Comparison of ENCODE assay signal across 31 cellular contexts in the genomic region with DNA sequence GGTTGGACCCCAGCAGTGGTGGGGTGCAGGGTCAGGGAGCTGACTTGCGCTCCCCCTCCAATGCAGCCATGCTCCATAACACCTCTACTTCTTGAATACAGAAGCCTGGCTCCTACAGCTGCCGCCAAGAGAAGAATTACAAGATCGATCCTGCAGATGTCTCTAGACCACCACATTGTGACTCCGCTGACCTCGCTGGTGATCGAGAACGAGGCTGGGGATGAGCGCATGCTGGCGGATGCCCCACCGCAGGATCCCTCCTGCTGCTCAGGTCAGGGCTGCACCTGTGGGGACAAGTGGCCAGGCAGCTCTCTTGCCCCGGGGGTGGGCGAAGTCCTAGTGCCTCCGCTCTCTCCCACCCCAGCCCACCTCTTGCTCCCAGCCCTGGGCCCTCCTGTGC. TPM values are rescaled to one million over a fixed set of nuclear protein-coding genes. Genes with fewer than 3 reads are reported as not detected.
"Had no signal": no experiment of that assay in that cellular context is flagged by ENCODE, and none has a peak within 500 bp of the region (broad histone marks: within the 10 kb centered on the region; RNA-seq: fewer than 3 reads in every experiment).

No MANE protein-coding gene starts in this region.

- H3K36me3 Mint-ChIP-seq: brain had no signal

- H3K36me3 ChIP-seq: Peyer's patch, SJSA1 had no signal

- H3K27ac ChIP-seq: Peyer's patch, RWPE1, SJSA1 had no signal

- H3K27me3 ChIP-seq: Peyer's patch had no signal

- H3K9me3 Mint-ChIP-seq: activated B cell treated with CpG ODN at 0.5 μM for 24 hours; activated CD4-positive, alpha-beta T cell treated with anti-CD3 and anti-CD28 coated beads, Interleukin-2, amount 10 ng/mL, durations not matched to agents 24 days and 14 days; activated naive CD4-positive, alpha-beta T cell treated with anti-CD3 and anti-CD28 coated beads for 36 hours; activated T-helper 17 cell treated with anti-CD3 and anti-CD28 coated beads, Interleukin-2, amount 50 U/mL, for 72 hours; brain; central memory CD8-positive, alpha-beta T cell; T-helper 1 cell treated with Interleukin-12 subunit alpha and Interleukin-12 subunit beta and Interleukin-4 antibody, amounts not matched to agents 30 μg/mL and 1 μg/mL, for 36 hours had no signal

- ATAC-seq: activated T-helper 17 cell treated with anti-CD3 and anti-CD28 coated beads, Interleukin-2, amount 50 U/mL, for 72 hours; SK-N-SH treated with all-trans-retinoic acid at 6 μM for 48 hours had no signal

- DNase-seq: activated B cell treated with CpG ODN at 0.5 μM for 24 hours; activated CD4-positive, alpha-beta T cell treated with anti-CD3 and anti-CD28 coated beads for 1 hour; activated CD4-positive, alpha-beta T cell treated with anti-CD3 and anti-CD28 coated beads, Interleukin-2, amount 10 ng/mL, durations not matched to agents 24 days and 14 days; activated CD4-positive, alpha-beta T cell treated with anti-CD3 and anti-CD28 coated beads, Interleukin-2, amount 50 U/mL, for 48 hours; activated gamma-delta T cell; activated naive CD4-positive, alpha-beta T cell treated with anti-CD3 and anti-CD28 coated beads for 36 hours; activated T-cell treated with anti-CD3 and anti-CD28 coated beads for 4 hours; activated T-cell treated with anti-CD3 and anti-CD28 coated beads, Interleukin-2, amount 50 U/mL, for 48 hours; amygdala; KG1; NCI-H1048; NCI-H1417; NCI-H1930; NCI-H2107; NCI-H2171 treated with DMSO at 0.1 percent for 48 hours; NCI-H226; NCI-H69; Peyer's patch; Right ventricle myocardium superior had no signal

- H3K27ac Mint-ChIP-seq: activated B cell treated with CpG ODN at 0.5 μM for 24 hours; activated CD4-positive, alpha-beta T cell treated with anti-CD3 and anti-CD28 coated beads, Interleukin-2, amount 10 ng/mL, durations not matched to agents 24 days and 14 days; activated naive CD4-positive, alpha-beta T cell treated with anti-CD3 and anti-CD28 coated beads for 36 hours; activated naive CD8-positive, alpha-beta T cell; activated T-helper 17 cell treated with anti-CD3 and anti-CD28 coated beads, Interleukin-2, amount 50 U/mL, for 72 hours; brain; T-helper 1 cell treated with Interleukin-12 subunit alpha and Interleukin-12 subunit beta and Interleukin-4 antibody, amounts not matched to agents 30 μg/mL and 1 μg/mL, for 36 hours had no signal

- H3K4me3 Mint-ChIP-seq: activated B cell treated with CpG ODN at 0.5 μM for 24 hours; activated CD4-positive, alpha-beta T cell treated with anti-CD3 and anti-CD28 coated beads, Interleukin-2, amount 10 ng/mL, durations not matched to agents 24 days and 14 days; activated naive CD4-positive, alpha-beta T cell treated with anti-CD3 and anti-CD28 coated beads for 36 hours; activated naive CD8-positive, alpha-beta T cell; activated T-helper 17 cell treated with anti-CD3 and anti-CD28 coated beads, Interleukin-2, amount 50 U/mL, for 72 hours; brain; central memory CD8-positive, alpha-beta T cell; T-helper 1 cell treated with Interleukin-12 subunit alpha and Interleukin-12 subunit beta and Interleukin-4 antibody, amounts not matched to agents 30 μg/mL and 1 μg/mL, for 36 hours had no signal

- H3K9me3 ChIP-seq: Peyer's patch, SJSA1 had no signal

- H3K4me3 ChIP-seq: Peyer's patch, SJSA1 had no signal

- H3K4me1 Mint-ChIP-seq: activated B cell treated with CpG ODN at 0.5 μM for 24 hours; activated CD4-positive, alpha-beta T cell treated with anti-CD3 and anti-CD28 coated beads, Interleukin-2, amount 10 ng/mL, durations not matched to agents 24 days and 14 days; activated T-helper 17 cell treated with anti-CD3 and anti-CD28 coated beads, Interleukin-2, amount 50 U/mL, for 72 hours; brain; central memory CD8-positive, alpha-beta T cell had no signal

- H3K4me1 ChIP-seq: Peyer's patch, SJSA1 had no signal

RNA-seq across cellular contexts. Expression of gene ITIH2, which starts 31.7 kb away (rescaled TPM):
- total RNA-seq: activated B cell treated with CpG ODN at 0.5 μM for 24 hours; activated CD4-positive, alpha-beta T cell treated with anti-CD3 and anti-CD28 coated beads, Interleukin-2, amount 10 ng/mL, durations not matched to agents 24 days and 14 days; activated naive CD4-positive, alpha-beta T cell treated with anti-CD3 and anti-CD28 coated beads for 36 hours; activated T-helper 17 cell treated with anti-CD3 and anti-CD28 coated beads, Interleukin-2, amount 50 U/mL, for 72 hours; astrocyte; LHCN-M2; M059J; NCI-H460; Peyer's patch; Right ventricle myocardium superior; SJSA1 had no signal
